ENCODE assay signal across 14 cellular contexts in the genomic region with DNA sequence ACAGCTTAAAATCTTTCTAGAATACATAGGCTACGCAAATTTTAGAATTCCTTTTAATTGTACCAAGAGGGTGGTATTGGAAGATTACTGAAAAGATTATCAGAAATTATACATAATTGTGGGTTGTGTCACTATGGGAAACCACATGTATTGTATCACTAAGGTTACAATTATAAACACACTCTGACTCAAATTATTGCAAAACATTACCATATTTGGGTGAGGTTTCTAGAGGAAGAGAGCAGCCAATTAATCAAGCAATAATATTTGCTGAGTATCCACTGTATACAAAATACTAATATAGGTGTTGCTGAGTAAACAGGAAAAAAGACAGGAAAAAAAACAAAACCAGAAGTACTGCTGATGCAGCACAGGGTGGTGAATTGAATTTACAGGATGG. TPM values are rescaled to one million over a fixed set of nuclear protein-coding genes. Genes with fewer than 3 reads are reported as not detected.
DNase-seq lines count a peak whose midpoint lies in the region; FAIRE-seq and TF ChIP-seq lines count a peak whose summit lies in the region.
"Had no signal": no experiment of that assay in that cellular context is flagged by ENCODE, and none has a peak within 500 bp of the region (broad histone marks: within the 10 kb centered on the region; RNA-seq: fewer than 3 reads in every experiment).

No MANE protein-coding gene starts in this region.

- FAIRE-seq in bronchial epithelial cell (lab: Jason Lieb, UNC), result no peak

- H3K9me3 ChIP-seq in neutrophil (no peaks in the 10 kb centered on the region), OCI-LY7 (ENCODE audit: low read length) (no peaks in the 10 kb centered on the region), suprapubic skin (no peaks in the 10 kb centered on the region)
- H3K9me3 ChIP-seq: MG63, SJSA1, spleen had no signal

- POLR2A ChIA-PET in OCI-LY7 (lab: Charles Lee), result interaction anchor here (0.6 to 1.1 kb wide), 2 partner anchors 10 to 35 kb away, joined by 3 to 4 read pairs; no protein-coding TSS in a partner anchor

- TF ChIP-seq EP300 in suprapubic skin (IDR thresholded peaks at IDR 0.05), result no peak

- H3K4me3 ChIP-seq in bronchial epithelial cell (ENCODE audit: low read depth, low read length) (no peak overlapping the region), neutrophil (ENCODE audit: low read depth in 1 of 2, low read length in 1 of 2) (no peak overlapping the region), OCI-LY7 (ENCODE audit: low read depth, low read length, poor library complexity, severe bottlenecking) (no peak overlapping the region), suprapubic skin (no peak overlapping the region)
- H3K4me3 ChIP-seq: MG63, SJSA1, spleen had no signal

- peaks cover 15% of the 10 kb centered on the region for H3K79me2 ChIP-seq in OCI-LY7 (ENCODE audit: insufficient read depth, low read depth, low read length)

- peaks cover 11% of the 10 kb centered on the region for H4K20me1 ChIP-seq in OCI-LY7 (ENCODE audit: insufficient read depth, low read length)

- intact Hi-C loops in OCI-LY7 (cut with micrococcal nuclease; ENCODE audit: unreplicated experiment), result no loop called here

- H3K27me3 ChIP-seq in bronchial epithelial cell (ENCODE audit: control insufficient read depth, insufficient read depth, low read length) (no peaks in the 10 kb centered on the region), neutrophil (no peaks in the 10 kb centered on the region), suprapubic skin (no peaks in the 10 kb centered on the region)
- H3K27me3 ChIP-seq: MG63, SJSA1, spleen had no signal

- H3K9me2 ChIP-seq in OCI-LY7 (ENCODE audit: insufficient read depth, low read length), result no peaks in the 10 kb centered on the region

- DNase-seq in ELR (ENCODE audit: low read depth) (peak; percentile 88), NCI-H226 (peak; percentile 57), bronchial epithelial cell (ENCODE audit: low read depth) (peak; percentile 96), OCI-LY7 (ENCODE audit: low spot score) (no peak), A172 (ENCODE audit: low spot score) (no peak), suprapubic skin (ENCODE audit: low spot score in 2 of 2) (no peak), NCI-H2196 (lab: John Stamatoyannopoulos, UW; ENCODE audit: unreplicated experiment) (no peak)
- DNase-seq: activated CD8-positive, alpha-beta T cell treated with anti-CD3 and anti-CD28 coated beads for 36 hours; amniotic stem cell; MG63; spleen; stimulated activated naive B cell treated with anti-CD40 and anti-IgM and Interleukin-4, amounts not matched to agents 10 μg/mL and 1 μg/mL and 100 μg/mL, for 72 hours had no signal

- no peaks in the 10 kb centered on the region for H3K36me3 ChIP-seq in bronchial epithelial cell (ENCODE audit: control insufficient read depth, insufficient read depth, low read length)
- H3K36me3 ChIP-seq in neutrophil, result no peaks in the 10 kb centered on the region
- no peaks in the 10 kb centered on the region for H3K36me3 ChIP-seq in OCI-LY7 (ENCODE audit: insufficient read depth, low read length)
- no peaks in the 10 kb centered on the region for H3K36me3 ChIP-seq in suprapubic skin
- H3K36me3 ChIP-seq: MG63, spleen had no signal

- H3K4me2 ChIP-seq in OCI-LY7 (ENCODE audit: low read length), result no peak overlapping the region

- H3K27ac ChIP-seq in neutrophil (peak overlapping the region; percentile 37), OCI-LY7 (ENCODE audit: low read depth, low read length, poor library complexity, severe bottlenecking) (no peak overlapping the region), suprapubic skin (no peak overlapping the region)
- H3K27ac ChIP-seq: SJSA1, spleen had no signal

- BruUV-seq in OCI-LY7 (replicated peaks; lab: Mats Ljungman, UMichigan), result no TSS peak

- no peak for TF ChIP-seq POLR2A in suprapubic skin (IDR thresholded peaks at IDR 0.05)

- TF ChIP-seq CTCF in bronchial epithelial cell (IDR thresholded peaks at IDR 0.05; ENCODE audit: insufficient read depth, low read length, severe bottlenecking), result no peak
- no peak for TF ChIP-seq CTCF in neutrophil (IDR thresholded peaks at IDR 0.05)
- no peak for TF ChIP-seq CTCF in OCI-LY7 (conservative IDR thresholded peaks at IDR 0.05; ENCODE audit: low read length)
- TF ChIP-seq CTCF in suprapubic skin (IDR thresholded peaks at IDR 0.05), result no peak

- H3K4me1 ChIP-seq in neutrophil (ENCODE audit: control insufficient read depth in 1 of 2, insufficient read depth in 1 of 2, low read depth in 1 of 2, low read length in 1 of 2) (peaks cover 34 to 37% of the 10 kb centered on the region in 2 experiments), OCI-LY7 (ENCODE audit: insufficient read depth, low read length, poor library complexity, severe bottlenecking) (peaks cover 11% of the 10 kb centered on the region), suprapubic skin (peaks cover 15% of the 10 kb centered on the region)

- H2AFZ ChIP-seq in OCI-LY7 (ENCODE audit: low read length), result no peak overlapping the region

- WGBS in suprapubic skin, result 63% methylated on average over 1 of the region's 1 CpG

- CTCF ChIA-PET in OCI-LY7 (lab: Charles Lee; ENCODE audit: unreplicated experiment), result no interaction called here

RNA-seq across cellular contexts. Expression of a gene that starts 3.1 kb away (rescaled TPM):
- total RNA-seq in bronchial epithelial cell (88.2 and 92.8 TPM in 2 replicates), OCI-LY7 (2022) (96.2 and 103 TPM in 2 replicates), suprapubic skin (10 to 100 TPM; 53.7 to 64.9 (median 59.6) TPM)
- 42.1 and 53.3 TPM in 2 replicates for total RNA-seq in OCI-LY7 (2014; rRNA removed; shearing (Covaris generic))
- 201 and 225 TPM in 2 replicates for total RNA-seq in A172 (2014; rRNA removed; shearing (Covaris generic))

Comparison
In these comparisons a context has a peak if more than half of its experiments do, and no peak if none do; other contexts are left out.
1. DNase-seq: peak in ELR (single experiment), NCI-H226 (single experiment) and bronchial epithelial cell (single experiment); none in OCI-LY7 (single experiment), A172 (single experiment), suprapubic skin (0 of 2) and NCI-H2196 (single experiment).